19 cellular contexts compared by ENCODE assay signal in genomic region chr1:118905206-118905605, GRCh38.
DNase-seq lines count a peak whose midpoint lies in the region; ATAC-seq and TF ChIP-seq lines count a peak whose summit lies in the region.
"Had no signal": no experiment of that assay in that cellular context is flagged by ENCODE, and none has a peak within 500 bp of the region (broad histone marks: within the 10 kb centered on the region; RNA-seq: fewer than 3 reads in every experiment).

No MANE protein-coding gene starts in this region.

- peak in 1 of 2 donors; percentile 69 for TF ChIP-seq EP300 in tibial nerve (IDR thresholded peaks at IDR 0.05)

- H2AFZ ChIP-seq in GM23248, result no peak overlapping the region

- TF ChIP-seq POLR2A in tibial nerve (IDR thresholded peaks at IDR 0.05), result no peak

- H3K4me2 ChIP-seq in GM23248 (ENCODE audit: unreplicated experiment), result no peak overlapping the region

- H4K20me1 ChIP-seq in GM23248 (ENCODE audit: insufficient read depth), result no peaks in the 10 kb centered on the region

- peaks cover 7% of the 10 kb centered on the region for H3K4me1 Mint-ChIP-seq in chondrocyte (ENCODE audit: low read depth)
- H3K4me1 Mint-ChIP-seq: B cell had no signal

- H3K27ac ChIP-seq in GM23248 (no peak overlapping the region), tibial nerve (peak overlapping the region in 1 of 4 donors; percentile 39)

- TF ChIP-seq CTCF in chondrocyte (IDR thresholded peaks at IDR 0.05) (no peak), tibial nerve (IDR thresholded peaks at IDR 0.05) (no peak)

- 30% methylated on average over 6 of the region's 6 CpGs for WGBS in GM23248 (ENCODE audit: low coverage in 1 of 2, low lambda C conversion rate in 2 of 2, missing lambda C conversion rate in 2 of 2), 2 experiments
- 57 to 59% methylated on average over 6 of the region's 6 CpGs for WGBS in tibial nerve, 2 donors

- H3K9me3 ChIP-seq in GM23248 (ENCODE audit: low read depth), result no peaks in the 10 kb centered on the region
- H3K9me3 ChIP-seq in tibial nerve, result no peaks in the 10 kb centered on the region

- no peaks in the 10 kb centered on the region for H3K27me3 Mint-ChIP-seq in chondrocyte (ENCODE audit: low read depth)

- peaks cover 41% of the 10 kb centered on the region for H3F3A ChIP-seq in GM23248 (ENCODE audit: insufficient read depth)

- H3K36me3 ChIP-seq in GM23248 (ENCODE audit: low read depth) (peaks cover 57% of the 10 kb centered on the region), tibial nerve (peaks cover 0 to 17% (median 0%) of the 10 kb centered on the region in 3 donors)

- no peak overlapping the region for H3K9ac ChIP-seq in GM23248

- in situ Hi-C loops in GM23248 (cut with MboI), result no loop called here

- H3K79me2 ChIP-seq in GM23248 (ENCODE audit: insufficient read depth), result peaks cover 11% of the 10 kb centered on the region; the same call in 1 of the 2 replicates

- H3K4me1 ChIP-seq in GM23248 (ENCODE audit: insufficient read depth) (peaks cover 20% of the 10 kb centered on the region), tibial nerve (peaks cover 0 to 7% (median 0%) of the 10 kb centered on the region in 4 donors)

- H3K27me3 ChIP-seq in GM23248 (replicated peaks; ENCODE audit: insufficient read depth) (no peaks in the 10 kb centered on the region), tibial nerve (no peaks in the 10 kb centered on the region)

- H3K4me3 Mint-ChIP-seq in chondrocyte (ENCODE audit: unreplicated experiment), result no peak overlapping the region
- H3K4me3 Mint-ChIP-seq: B cell had no signal

- peak; percentile 72 for ATAC-seq in left lobe of liver
- ATAC-seq: HCT116, K562 had no signal

- peaks cover 36% of the 10 kb centered on the region for H3K36me3 Mint-ChIP-seq in chondrocyte (ENCODE audit: low read depth)

- DNase-seq in GM23248, result peak; percentile 10
- no peak for DNase-seq in chondrocyte (ENCODE audit: low spot score)
- peak; percentile 60 for DNase-seq in left lobe of liver (ENCODE audit: low spot score)
- peak; percentile 41 to 78 for DNase-seq in tibial nerve (ENCODE audit: low spot score in 2 of 2)
- no peak for DNase-seq in glomerular visceral epithelial cell (ENCODE audit: extremely low spot score)
- DNase-seq in cerebellar cortex (ENCODE audit: low spot score), result no peak
- no peak for DNase-seq in DMS114 treated with DMSO at 0.1 percent for 48 hours (lab: John Stamatoyannopoulos, UW; ENCODE audit: unreplicated experiment)
- DNase-seq: ACHN, DMS153, GF-D8, GOT3, NCI-H1105, NCI-H2081, NCI-H2171 treated with DMSO at 0.1 percent for 48 hours, OCI-M1, SHP77 treated with DMSO at 0.1 percent for 48 hours had no signal

- H3K4me3 ChIP-seq in GM23248, result no peak overlapping the region
- no peak overlapping the region for H3K4me3 ChIP-seq in tibial nerve
- H3K4me3 ChIP-seq: K562 had no signal

- no peaks in the 10 kb centered on the region for H3K9me3 Mint-ChIP-seq in chondrocyte (ENCODE audit: low read depth)

- H3K27ac Mint-ChIP-seq in chondrocyte (ENCODE audit: unreplicated experiment), result peak overlapping the region; percentile 25
- H3K27ac Mint-ChIP-seq: B cell had no signal

- H3K9me2 ChIP-seq in GM23248 (ENCODE audit: insufficient read depth), result no peaks in the 10 kb centered on the region; the same call in 1 of the 2 replicates

Comparison
In these comparisons a context has a peak if more than half of its experiments do, and no peak if none do; other contexts are left out.
1. DNase-seq: peak in GM23248 (single experiment), left lobe of liver (single experiment) and tibial nerve (2 of 2); none in chondrocyte (single experiment), glomerular visceral epithelial cell (single experiment), cerebellar cortex (single experiment) and DMS114 treated with DMSO at 0.1 percent for 48 hours (single experiment).